Comparison of ENCODE assay signal across 1 cellular context in genomic region chr5:5351288-5352089, GRCh38.
TF ChIP-seq lines count a peak whose summit lies in the region.

No MANE protein-coding gene starts in this region.

TF ChIP-seq in K562, 482 proteins besides CTCF, POLR2A, EP300 and RAD21 (continued from another document and continues in another):
- TF ChIP-seq, protein P1, sequence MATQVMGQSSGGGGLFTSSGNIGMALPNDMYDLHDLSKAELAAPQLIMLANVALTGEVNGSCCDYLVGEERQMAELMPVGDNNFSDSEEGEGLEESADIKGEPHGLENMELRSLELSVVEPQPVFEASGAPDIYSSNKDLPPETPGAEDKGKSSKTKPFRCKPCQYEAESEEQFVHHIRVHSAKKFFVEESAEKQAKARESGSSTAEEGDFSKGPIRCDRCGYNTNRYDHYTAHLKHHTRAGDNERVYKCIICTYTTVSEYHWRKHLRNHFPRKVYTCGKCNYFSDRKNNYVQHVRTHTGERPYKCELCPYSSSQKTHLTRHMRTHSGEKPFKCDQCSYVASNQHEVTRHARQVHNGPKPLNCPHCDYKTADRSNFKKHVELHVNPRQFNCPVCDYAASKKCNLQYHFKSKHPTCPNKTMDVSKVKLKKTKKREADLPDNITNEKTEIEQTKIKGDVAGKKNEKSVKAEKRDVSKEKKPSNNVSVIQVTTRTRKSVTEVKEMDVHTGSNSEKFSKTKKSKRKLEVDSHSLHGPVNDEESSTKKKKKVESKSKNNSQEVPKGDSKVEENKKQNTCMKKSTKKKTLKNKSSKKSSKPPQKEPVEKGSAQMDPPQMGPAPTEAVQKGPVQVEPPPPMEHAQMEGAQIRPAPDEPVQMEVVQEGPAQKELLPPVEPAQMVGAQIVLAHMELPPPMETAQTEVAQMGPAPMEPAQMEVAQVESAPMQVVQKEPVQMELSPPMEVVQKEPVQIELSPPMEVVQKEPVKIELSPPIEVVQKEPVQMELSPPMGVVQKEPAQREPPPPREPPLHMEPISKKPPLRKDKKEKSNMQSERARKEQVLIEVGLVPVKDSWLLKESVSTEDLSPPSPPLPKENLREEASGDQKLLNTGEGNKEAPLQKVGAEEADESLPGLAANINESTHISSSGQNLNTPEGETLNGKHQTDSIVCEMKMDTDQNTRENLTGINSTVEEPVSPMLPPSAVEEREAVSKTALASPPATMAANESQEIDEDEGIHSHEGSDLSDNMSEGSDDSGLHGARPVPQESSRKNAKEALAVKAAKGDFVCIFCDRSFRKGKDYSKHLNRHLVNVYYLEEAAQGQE (CRISPR knock-in tag; IDR thresholded peaks at IDR 0.05; ENCODE audit: low read depth): no peak
- TF ChIP-seq OTX1 (CRISPR knock-in tag; IDR thresholded peaks at IDR 0.05) (no peak), ELK3 (CRISPR knock-in tag; IDR thresholded peaks at IDR 0.05) (no peak), KHSRP (IDR thresholded peaks at IDR 0.05) (no peak), ATF3 (IDR thresholded peaks at IDR 0.05) (peak; percentile 93), ATF3 (CRISPR knock-in tag; conservative IDR thresholded peaks at IDR 0.05) (no peak; the same call in 1 of the 2 replicates), ZNF583 (CRISPR knock-in tag; IDR thresholded peaks at IDR 0.05) (no peak), ZNF165 (CRISPR knock-in tag; IDR thresholded peaks at IDR 0.05; ENCODE audit: borderline replicate concordance) (no peak), ZNF232 (CRISPR knock-in tag; IDR thresholded peaks at IDR 0.05) (no peak), PHF8 (IDR thresholded peaks at IDR 0.05; ENCODE audit: borderline replicate concordance, low read length) (no peak), MECOM (CRISPR knock-in tag; IDR thresholded peaks at IDR 0.05) (no peak), ZNF76 (CRISPR knock-in tag; IDR thresholded peaks at IDR 0.05; ENCODE audit: borderline replicate concordance) (no peak), BRD4 (IDR thresholded peaks at IDR 0.05) (no peak), BHLHE40 (IDR thresholded peaks at IDR 0.05; ENCODE audit: low read length) (no peak), SMC3 (conservative IDR thresholded peaks at IDR 0.05; ENCODE audit: insufficient read depth, low read depth, low read length) (no peak), NBN (IDR thresholded peaks at IDR 0.05; ENCODE audit: low read depth) (no peak), ATF7 (IDR thresholded peaks at IDR 0.05) (peak; percentile 72; the same call in 1 of the 2 replicates), CUX1 (CRISPR knock-in tag; IDR thresholded peaks at IDR 0.05) (no peak), SMAD4 (CRISPR knock-in tag; conservative IDR thresholded peaks at IDR 0.05) (0 out of 2 replicates have a peak, but pooled peaks have one; percentile 59), FOXP4 (CRISPR knock-in tag; IDR thresholded peaks at IDR 0.05; ENCODE audit: borderline replicate concordance) (no peak), CBX3 (IDR thresholded peaks at IDR 0.05; ENCODE audit: borderline replicate concordance in 1 of 2, low read length in 2 of 2) (no peak), ZBTB1 (CRISPR knock-in tag; IDR thresholded peaks at IDR 0.05; ENCODE audit: borderline replicate concordance, low read depth) (no peak), NR1H2 (CRISPR knock-in tag; IDR thresholded peaks at IDR 0.05) (no peak), ESRRA (IDR thresholded peaks at IDR 0.05; ENCODE audit: borderline replicate concordance, low read depth) (no peak), SIN3A (IDR thresholded peaks at IDR 0.05; ENCODE audit: borderline replicate concordance in 2 of 2, control insufficient read depth in 1 of 2, low read depth in 2 of 2, low read length in 2 of 2) (no peak), CEBPZ (IDR thresholded peaks at IDR 0.05; ENCODE audit: borderline replicate concordance, low read depth, low read length) (no peak), ZNF263 (CRISPR knock-in tag; IDR thresholded peaks at IDR 0.05; ENCODE audit: borderline replicate concordance) (no peak), RNF219 (CRISPR knock-in tag; IDR thresholded peaks at IDR 0.05) (no peak), POLR2AphosphoS5 (IDR thresholded peaks at IDR 0.05; ENCODE audit: control insufficient read depth, insufficient read depth, low read depth, low read length) (no peak)
- TF ChIP-seq, protein P2, sequence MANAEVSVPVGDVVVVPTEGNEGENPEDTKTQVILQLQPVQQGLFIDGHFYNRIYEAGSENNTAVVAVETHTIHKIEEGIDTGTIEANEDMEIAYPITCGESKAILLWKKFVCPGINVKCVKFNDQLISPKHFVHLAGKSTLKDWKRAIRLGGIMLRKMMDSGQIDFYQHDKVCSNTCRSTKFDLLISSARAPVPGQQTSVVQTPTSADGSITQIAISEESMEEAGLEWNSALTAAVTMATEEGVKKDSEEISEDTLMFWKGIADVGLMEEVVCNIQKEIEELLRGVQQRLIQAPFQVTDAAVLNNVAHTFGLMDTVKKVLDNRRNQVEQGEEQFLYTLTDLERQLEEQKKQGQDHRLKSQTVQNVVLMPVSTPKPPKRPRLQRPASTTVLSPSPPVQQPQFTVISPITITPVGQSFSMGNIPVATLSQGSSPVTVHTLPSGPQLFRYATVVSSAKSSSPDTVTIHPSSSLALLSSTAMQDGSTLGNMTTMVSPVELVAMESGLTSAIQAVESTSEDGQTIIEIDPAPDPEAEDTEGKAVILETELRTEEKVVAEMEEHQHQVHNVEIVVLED (CRISPR knock-in tag; IDR thresholded peaks at IDR 0.05): no peak
- TF ChIP-seq, protein P3, sequence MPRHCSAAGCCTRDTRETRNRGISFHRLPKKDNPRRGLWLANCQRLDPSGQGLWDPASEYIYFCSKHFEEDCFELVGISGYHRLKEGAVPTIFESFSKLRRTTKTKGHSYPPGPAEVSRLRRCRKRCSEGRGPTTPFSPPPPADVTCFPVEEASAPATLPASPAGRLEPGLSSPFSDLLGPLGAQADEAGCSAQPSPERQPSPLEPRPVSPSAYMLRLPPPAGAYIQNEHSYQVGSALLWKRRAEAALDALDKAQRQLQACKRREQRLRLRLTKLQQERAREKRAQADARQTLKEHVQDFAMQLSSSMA (CRISPR knock-in tag; IDR thresholded peaks at IDR 0.05): no peak
- TF ChIP-seq, protein P4, sequence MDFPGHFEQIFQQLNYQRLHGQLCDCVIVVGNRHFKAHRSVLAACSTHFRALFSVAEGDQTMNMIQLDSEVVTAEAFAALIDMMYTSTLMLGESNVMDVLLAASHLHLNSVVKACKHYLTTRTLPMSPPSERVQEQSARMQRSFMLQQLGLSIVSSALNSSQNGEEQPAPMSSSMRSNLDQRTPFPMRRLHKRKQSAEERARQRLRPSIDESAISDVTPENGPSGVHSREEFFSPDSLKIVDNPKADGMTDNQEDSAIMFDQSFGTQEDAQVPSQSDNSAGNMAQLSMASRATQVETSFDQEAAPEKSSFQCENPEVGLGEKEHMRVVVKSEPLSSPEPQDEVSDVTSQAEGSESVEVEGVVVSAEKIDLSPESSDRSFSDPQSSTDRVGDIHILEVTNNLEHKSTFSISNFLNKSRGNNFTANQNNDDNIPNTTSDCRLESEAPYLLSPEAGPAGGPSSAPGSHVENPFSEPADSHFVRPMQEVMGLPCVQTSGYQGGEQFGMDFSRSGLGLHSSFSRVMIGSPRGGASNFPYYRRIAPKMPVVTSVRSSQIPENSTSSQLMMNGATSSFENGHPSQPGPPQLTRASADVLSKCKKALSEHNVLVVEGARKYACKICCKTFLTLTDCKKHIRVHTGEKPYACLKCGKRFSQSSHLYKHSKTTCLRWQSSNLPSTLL (IDR thresholded peaks at IDR 0.05): no peak
